Comparison of ENCODE assay signal across 13 cellular contexts in the genomic region with DNA sequence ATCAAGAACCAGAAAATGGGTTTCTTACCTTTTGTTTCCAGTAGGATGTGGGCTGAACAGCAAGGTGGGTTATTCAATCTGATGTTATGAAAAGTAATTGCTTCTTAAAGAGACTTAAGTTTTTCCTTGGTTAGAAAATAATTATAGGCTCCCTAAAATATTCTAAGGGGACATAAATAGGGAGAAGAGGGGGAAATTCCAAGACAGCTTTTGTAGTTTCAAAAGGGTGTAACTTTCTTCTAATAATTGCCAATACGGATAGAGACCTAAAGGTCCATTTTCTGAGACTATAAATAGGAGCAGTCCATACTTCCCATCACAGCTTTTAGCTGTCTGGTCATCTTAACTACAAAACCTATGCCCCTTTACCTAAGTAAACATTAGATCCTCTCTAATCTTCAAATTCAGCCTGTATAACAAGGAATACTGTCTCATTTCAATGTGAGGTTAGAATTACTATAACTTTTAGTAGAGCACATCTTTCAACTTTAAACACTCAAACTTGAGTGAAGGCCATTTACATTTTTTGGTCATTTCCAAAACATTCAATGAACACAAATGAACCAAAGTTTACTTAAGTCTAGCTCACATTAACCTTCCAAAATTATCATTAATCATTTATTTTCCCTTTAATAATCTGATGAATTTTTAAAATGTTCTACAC. TPM values are rescaled to one million over a fixed set of nuclear protein-coding genes. Genes with fewer than 3 reads are reported as not detected.
A peak's percentile ranks its signal among the peaks of the same experiment; 100 is the strongest.
DNase-seq lines count a peak whose midpoint lies in the region; TF ChIP-seq lines count a peak whose summit lies in the region.
"Had no signal": no experiment of that assay in that cellular context is flagged by ENCODE, and none has a peak within 500 bp of the region (broad histone marks: within the 10 kb centered on the region; RNA-seq: fewer than 3 reads in every experiment).

No MANE protein-coding gene starts in this region.

- peak overlapping the region; percentile 98 for H3K4me2 ChIP-seq in Loucy (ENCODE audit: low read depth, low read length, poor library complexity, severe bottlenecking)

- H3K36me3 ChIP-seq in breast epithelium (no peaks in the 10 kb centered on the region), Loucy (ENCODE audit: insufficient read depth, low read length) (peaks cover 77% of the 10 kb centered on the region), adipocyte (ENCODE audit: control insufficient read depth, insufficient read depth, low read length, severe bottlenecking) (peaks cover 90% of the 10 kb centered on the region), sigmoid colon (peaks cover 17 to 75% (median 35%) of the 10 kb centered on the region in 4 donors), tibial nerve (peaks cover 0 to 64% (median 15%) of the 10 kb centered on the region in 3 donors), HAP-1 (replicated peaks) (peaks cover 95% of the 10 kb centered on the region)

- H3K9ac ChIP-seq in Loucy (ENCODE audit: low read depth, low read length, poor library complexity, severe bottlenecking): peak overlapping the region; percentile 100
- H3K9ac ChIP-seq in adipocyte (ENCODE audit: low read length): peak overlapping the region; percentile 58

- H3K27me3 ChIP-seq in breast epithelium: no peaks in the 10 kb centered on the region
- peaks cover 2% of the 10 kb centered on the region for H3K27me3 ChIP-seq in Loucy (ENCODE audit: insufficient read depth, low read length, poor library complexity, severe bottlenecking)
- no peaks in the 10 kb centered on the region for H3K27me3 ChIP-seq in adipocyte (replicated peaks; ENCODE audit: control insufficient read depth, insufficient read depth, low read length)
- no peaks in the 10 kb centered on the region for H3K27me3 ChIP-seq in sigmoid colon
- no peaks in the 10 kb centered on the region for H3K27me3 ChIP-seq in tibial nerve
- H3K27me3 ChIP-seq in HAP-1 (ENCODE audit: low read depth): no peaks in the 10 kb centered on the region

- TF ChIP-seq POLR2A in breast epithelium (IDR thresholded peaks at IDR 0.05) (no peak), sigmoid colon (IDR thresholded peaks at IDR 0.05) (no peak), tibial nerve (IDR thresholded peaks at IDR 0.05) (no peak)

- in situ Hi-C loops in HAP-1 (cut with MboI; ENCODE audit: low sequenced_read_pairs): loop anchor here (10.0 kb wide), 1 partner anchor 113 kb away; no protein-coding TSS in a partner anchor

- CTCF ChIA-PET in MCF 10A (lab: Yijun Ruan, JAX): interaction anchor here (0.8 to 15.6 kb wide), 6 partner anchors 10 to 168 kb away, joined by 3 to 418 read pairs (median 22); a partner anchor contains a TSS
- CTCF ChIA-PET in RWPE1 (lab: Yijun Ruan, JAX): interaction anchor here (1.1 kb wide), 1 partner anchor 10 kb away, joined by 3 read pairs; no protein-coding TSS in a partner anchor

- H3K4me1 Mint-ChIP-seq in MCF 10A (ENCODE audit: insufficient read depth, unreplicated experiment): peaks cover 30% of the 10 kb centered on the region

- no peaks in the 10 kb centered on the region for H3K9me3 Mint-ChIP-seq in MCF 10A (ENCODE audit: unreplicated experiment)
- H3K9me3 Mint-ChIP-seq: stimulated activated memory B cell treated with anti-CD40 and anti-IgM and Interleukin-4, amounts not matched to agents 10 μg/mL and 1 μg/mL and 100 μg/mL, for 72 hours had no signal

- H3K27ac ChIP-seq in breast epithelium (no peak overlapping the region), sigmoid colon (peak overlapping the region in 3 of 4 donors; percentile 2 to 27 (median 17)), tibial nerve (no peak overlapping the region), RWPE1 (no peak overlapping the region)
- H3K27ac ChIP-seq: skin epidermis had no signal

- intact Hi-C loops in MCF 10A (cut with micrococcal nuclease) (no loop called here), breast epithelium (cut with DNase I; ENCODE audit: low total_unique reads) (no loop called here), sigmoid colon (cut with DNase I) (no loop called here)

- peaks cover 23% of the 10 kb centered on the region for H3F3A ChIP-seq in Loucy (ENCODE audit: low read depth)

- TF ChIP-seq CTCF in MCF 10A (IDR thresholded peaks at IDR 0.05; ENCODE audit: unreplicated experiment) (no peak), breast epithelium (IDR thresholded peaks at IDR 0.05) (no peak), Loucy (conservative IDR thresholded peaks at IDR 0.05; ENCODE audit: low read length) (no peak), sigmoid colon (IDR thresholded peaks at IDR 0.05) (no peak), tibial nerve (IDR thresholded peaks at IDR 0.05) (no peak), RWPE1 (conservative IDR thresholded peaks at IDR 0.05; ENCODE audit: low read depth) (no peak)

- TF ChIP-seq EP300 in sigmoid colon (IDR thresholded peaks at IDR 0.05) (no peak), tibial nerve (IDR thresholded peaks at IDR 0.05) (no peak)

- H3K4me3 ChIP-seq in breast epithelium (no peak overlapping the region), Loucy (ENCODE audit: low read length, poor library complexity, severe bottlenecking) (peak overlapping the region; percentile 89), adipocyte (ENCODE audit: low read length) (no peak overlapping the region), sigmoid colon (no peak overlapping the region), tibial nerve (no peak overlapping the region), HAP-1 (no peak overlapping the region)
- H3K4me3 ChIP-seq: skin epidermis had no signal

- H3K4me3 Mint-ChIP-seq in MCF 10A (ENCODE audit: unreplicated experiment): no peak overlapping the region
- H3K4me3 Mint-ChIP-seq: stimulated activated memory B cell treated with anti-CD40 and anti-IgM and Interleukin-4, amounts not matched to agents 10 μg/mL and 1 μg/mL and 100 μg/mL, for 72 hours had no signal

- H3K27ac Mint-ChIP-seq in MCF 10A (ENCODE audit: low read depth, unreplicated experiment): peak overlapping the region; percentile 71
- H3K27ac Mint-ChIP-seq: stimulated activated memory B cell treated with anti-CD40 and anti-IgM and Interleukin-4, amounts not matched to agents 10 μg/mL and 1 μg/mL and 100 μg/mL, for 72 hours had no signal

- H2AFZ ChIP-seq in Loucy (ENCODE audit: low read length): no peak overlapping the region

- POLR2A ChIA-PET in MCF 10A (lab: Yijun Ruan, JAX) (interaction anchor here (0.7 to 6.2 kb wide), 10 partner anchors 8 to 157 kb away, joined by 3 to 62 read pairs (median 10); a partner anchor contains a TSS), RWPE1 (lab: Yijun Ruan, JAX; ENCODE audit: low non-redundant PET) (no interaction called here)

- no peaks in the 10 kb centered on the region for H3K27me3 Mint-ChIP-seq in MCF 10A (ENCODE audit: insufficient read depth, unreplicated experiment)
- H3K27me3 Mint-ChIP-seq: stimulated activated memory B cell treated with anti-CD40 and anti-IgM and Interleukin-4, amounts not matched to agents 10 μg/mL and 1 μg/mL and 100 μg/mL, for 72 hours had no signal

- H3K9me3 ChIP-seq in breast epithelium (no peaks in the 10 kb centered on the region), Loucy (ENCODE audit: insufficient read depth, low read depth, low read length) (no peaks in the 10 kb centered on the region), adipocyte (ENCODE audit: control insufficient read depth, low read length) (no peaks in the 10 kb centered on the region), sigmoid colon (no peaks in the 10 kb centered on the region), tibial nerve (no peaks in the 10 kb centered on the region), HAP-1 (no peaks in the 10 kb centered on the region)

- H3K9me2 ChIP-seq in Loucy (replicated peaks; ENCODE audit: low read depth, low read length): no peaks in the 10 kb centered on the region

- DNase-seq in MCF 10A (ENCODE audit: unreplicated experiment) (no peak), breast epithelium (ENCODE audit: low spot score in 2 of 2) (no peak), adipocyte (ENCODE audit: low read depth) (no peak), sigmoid colon (no peak), tibial nerve (ENCODE audit: low spot score in 2 of 2) (no peak), HAP-1 (ENCODE audit: low spot score in 2 of 2) (no peak), RWPE1 (ENCODE audit: low spot score) (no peak)
- DNase-seq: activated CD8-positive, alpha-beta memory T cell treated with anti-CD3 and anti-CD28 coated beads, Interleukin-2, amount 50 U/mL, for 48 hours; islet precursor cell; NCI-H1092 had no signal

- WGBS in sigmoid colon, 2 donors: 30 to 50% methylated on average over 1 of the region's 1 CpG
- 31 to 40% methylated on average over 1 of the region's 1 CpG for WGBS in tibial nerve, 2 donors

- no TSS peak for BruUV-seq in MCF 10A (replicated peaks; lab: Mats Ljungman, UMichigan)

- H4K20me1 ChIP-seq in Loucy (ENCODE audit: insufficient read depth, low read length, poor library complexity, severe bottlenecking): peaks cover 75% of the 10 kb centered on the region

- peaks cover 94% of the 10 kb centered on the region for H3K36me3 Mint-ChIP-seq in MCF 10A (ENCODE audit: insufficient read depth, unreplicated experiment)

- peaks cover 82% of the 10 kb centered on the region for H3K79me2 ChIP-seq in Loucy (ENCODE audit: insufficient read depth, low read length)

- H3K4me1 ChIP-seq in breast epithelium (peaks cover 7 to 9% of the 10 kb centered on the region in 2 donors), Loucy (ENCODE audit: insufficient read depth, low read length, poor library complexity, severe bottlenecking) (peaks cover 52% of the 10 kb centered on the region), adipocyte (ENCODE audit: control insufficient read depth, insufficient read depth, low read length) (peaks cover 45% of the 10 kb centered on the region), sigmoid colon (peaks cover 0 to 57% (median 42%) of the 10 kb centered on the region in 4 donors), tibial nerve (peaks cover 0 to 45% (median 20%) of the 10 kb centered on the region in 4 donors), HAP-1 (peaks cover 41% of the 10 kb centered on the region)

RNA-seq across cellular contexts. Expression of a gene that starts 5.5 kb away (rescaled TPM):
- total RNA-seq in MCF 10A (2022) (381 and 493 TPM in 2 replicates), breast epithelium (100 to 1,000 TPM; 176 to 202 (median 185) TPM), sigmoid colon (100 to 1,000 TPM; 138 to 214 (median 151) TPM), tibial nerve (100 to 1,000 TPM in 3 of 4 donors, 10 to 100 TPM in 1; 92.4 to 173 (median 143) TPM)
- 100 to 1,000 TPM in 1 of 3 donors, 10 to 100 TPM in 2; 90.6 to 125 (median 93.7) TPM for polyA plus RNA-seq in sigmoid colon

RNA-seq across cellular contexts. Expression of a gene that starts 13.5 kb away (rescaled TPM):
- total RNA-seq in MCF 10A (2022) (66.8 and 69.1 TPM in 2 replicates), breast epithelium (10 to 100 TPM; 55.5 to 76.5 (median 66.9) TPM), sigmoid colon (100 to 1,000 TPM in 3 of 4 donors, 10 to 100 TPM in 1; 99.8 to 120 (median 105) TPM), tibial nerve (10 to 100 TPM; 42.3 to 66.0 (median 48.3) TPM)
- 10 to 100 TPM; 17.8 to 24.8 (median 21.0) TPM for polyA plus RNA-seq in sigmoid colon

RNA-seq across cellular contexts. Expression of a gene that starts 46.4 kb away (rescaled TPM):
- total RNA-seq in MCF 10A (2022) (15.6 and 21.5 TPM in 2 replicates), breast epithelium (10 to 100 TPM; 13.0 to 18.0 (median 14.5) TPM), sigmoid colon (10 to 100 TPM; 29.5 to 64.0 (median 33.7) TPM), tibial nerve (10 to 100 TPM; 32.1 to 55.5 (median 38.8) TPM)
- 10 to 100 TPM in 2 of 3 donors, 1 to 10 TPM in 1; 3.0 to 20.0 (median 11.4) TPM for polyA plus RNA-seq in sigmoid colon

Comparison
In these comparisons a context has a peak if more than half of its experiments do, and no peak if none do; other contexts are left out.
1. H3K27ac ChIP-seq: peak in sigmoid colon (3 of 4); none in breast epithelium (0 of 2), tibial nerve (0 of 4) and RWPE1 (single experiment).